ENCODE assay signal across 10 cellular contexts in genomic region chr7:20299647-20300312, GRCh38. TPM values are rescaled to one million over a fixed set of nuclear protein-coding genes. Genes with fewer than 3 reads are reported as not detected.
A peak's percentile ranks its signal among the peaks of the same experiment; 100 is the strongest.
DNase-seq lines count a peak whose midpoint lies in the region; ATAC-seq, FAIRE-seq and TF ChIP-seq lines count a peak whose summit lies in the region.
"Had no signal": no experiment of that assay in that cellular context is flagged by ENCODE, and none has a peak within 500 bp of the region (broad histone marks: within the 10 kb centered on the region; RNA-seq: fewer than 3 reads in every experiment).

No MANE protein-coding gene starts in this region.

- H3K9me1 ChIP-seq in keratinocyte (ENCODE audit: control insufficient read depth, extremely low read depth, insufficient read depth, low read length) = no peaks in the 10 kb centered on the region

- peak overlapping the region; percentile 3 for H2AFZ ChIP-seq in keratinocyte (ENCODE audit: control insufficient read depth, low read length)

- DNase-seq in GM12892 (ENCODE audit: insufficient read length) = no peak
- no peak for DNase-seq in keratinocyte (ENCODE audit: low read depth, low spot score)
- no peak for DNase-seq in SHP77 treated with DMSO at 0.1 percent for 48 hours (lab: John Stamatoyannopoulos, UW)
- no peak for DNase-seq in gastrocnemius medialis
- no peak for DNase-seq in GM10248 (ENCODE audit: extremely low spot score)
- no peak for DNase-seq in midbrain (lab: John Stamatoyannopoulos, UW)
- DNase-seq: GF-D8, NCI-H1930 had no signal

- dilution Hi-C loops in keratinocyte (cut with MboI; ENCODE audit: extremely low pct_ligation_motif_present, low sequenced_read_pairs) = loop anchor here (25.0 kb wide), 1 partner anchor 537 kb away; the partner anchor contains the start of gene TMEM196

- POLR2A ChIA-PET in GM10248 (lab: Yijun Ruan, JAX) = interaction anchor here (0.9 to 1.5 kb wide), 2 partner anchors 31 to 80 kb away, joined by 3 to 4 read pairs; partner anchors contain the start of gene ITGB8

- H3K27me3 ChIP-seq in keratinocyte (ENCODE audit: control insufficient read depth, extremely low read depth, insufficient read depth, low read length) = no peaks in the 10 kb centered on the region
- no peaks in the 10 kb centered on the region for H3K27me3 ChIP-seq in gastrocnemius medialis

- in situ Hi-C loops in gastrocnemius medialis (cut with MboI; ENCODE audit: low sequenced_read_pairs in 4 of 4) = no loop called here

- no peak overlapping the region for H3K9ac ChIP-seq in keratinocyte (ENCODE audit: control insufficient read depth, extremely low read depth, insufficient read depth, low read length)

- FAIRE-seq in GM12892 (lab: Jason Lieb, UNC) = peak; percentile 91
- peak; percentile 17 for FAIRE-seq in keratinocyte (lab: Jason Lieb, UNC)

- no peak for TF ChIP-seq POLR2A in GM12892 (IDR thresholded peaks at IDR 0.05; ENCODE audit: low read depth, low read length)
- no peak for TF ChIP-seq POLR2A in gastrocnemius medialis (IDR thresholded peaks at IDR 0.05)

- H4K20me1 ChIP-seq in keratinocyte (ENCODE audit: control insufficient read depth, extremely low read depth, insufficient read depth, low read length) = no peaks in the 10 kb centered on the region

- H3K4me2 ChIP-seq in keratinocyte (ENCODE audit: control insufficient read depth, extremely low read depth, insufficient read depth, low read depth, low read length) = no peak overlapping the region

- peaks cover 13% of the 10 kb centered on the region for H3K4me1 ChIP-seq in keratinocyte (ENCODE audit: control insufficient read depth, extremely low read depth, insufficient read depth, low read length)
- H3K4me1 ChIP-seq in gastrocnemius medialis = no peaks in the 10 kb centered on the region

- H3K4me3 ChIP-seq in keratinocyte (ENCODE audit: control insufficient read depth in 2 of 3, extremely low read depth in 1 of 3, insufficient read depth in 2 of 3, low read depth in 1 of 3, low read length in 3 of 3) = no peak overlapping the region
- H3K4me3 ChIP-seq in gastrocnemius medialis = no peak overlapping the region

- ATAC-seq in GM21717 (IDR thresholded peaks at IDR 0.05; ENCODE audit: unreplicated experiment) (peak; percentile 75), HG03575 (IDR thresholded peaks at IDR 0.05; ENCODE audit: extremely low read depth, insufficient number of reproducible peaks, low FRiP score, unreplicated experiment) (peak; percentile 85), gastrocnemius medialis (no peak)

- H3K36me3 ChIP-seq in keratinocyte (ENCODE audit: control insufficient read depth in 2 of 2, extremely low read depth in 1 of 2, insufficient read depth in 2 of 2, low read length in 2 of 2) (no peaks in the 10 kb centered on the region), gastrocnemius medialis (no peaks in the 10 kb centered on the region)

- H3K27ac ChIP-seq in keratinocyte (ENCODE audit: control insufficient read depth, insufficient read depth, low read length) = no peak overlapping the region
- no peak overlapping the region for H3K27ac ChIP-seq in gastrocnemius medialis

- CTCF ChIA-PET in GM10248 (lab: Yijun Ruan, JAX) = interaction anchor here (0.8 to 6.9 kb wide), 13 partner anchors 9 to 131 kb away, joined by 3 to 47 read pairs (median 3); partner anchors contain the start of gene MACC1

- intact Hi-C loops in gastrocnemius medialis (cut with DNase I; ENCODE audit: low total_unique reads) = no loop called here

- no peaks in the 10 kb centered on the region for H3K79me2 ChIP-seq in keratinocyte (ENCODE audit: control insufficient read depth, insufficient read depth, low read length)

- peaks cover 2% of the 10 kb centered on the region for H3K9me3 ChIP-seq in keratinocyte (ENCODE audit: control insufficient read depth, low read depth, low read length)
- H3K9me3 ChIP-seq in gastrocnemius medialis = no peaks in the 10 kb centered on the region

- TF ChIP-seq CTCF in keratinocyte (optimal IDR thresholded peaks at IDR 0.05 in 1 of 3, IDR thresholded peaks at IDR 0.05 in 1 of 3, conservative IDR thresholded peaks at IDR 0.05 in 1 of 3; ENCODE audit: extremely low read depth in 1 of 3, insufficient read depth in 2 of 3, low read length in 3 of 3) = no peak
- TF ChIP-seq CTCF in gastrocnemius medialis (IDR thresholded peaks at IDR 0.05 in 4 of 5, conservative IDR thresholded peaks at IDR 0.05 in 1 of 5) = no peak
- TF ChIP-seq CTCF in GM10248 (IDR thresholded peaks at IDR 0.05; ENCODE audit: control extremely low read depth, extremely low read depth, low read depth, missing control alignments) = no peak

RNA-seq across cellular contexts. Expression of gene ITGB8, which starts 30.9 kb away (rescaled TPM):
- polyA plus RNA-seq in GM12892 (2012; ENCODE audit: missing spikeins) = 1.5 TPM
- 8.3 to 14.3 TPM (median 10.9 TPM) in 3 replicates for polyA plus RNA-seq in keratinocyte
- polyA plus RNA-seq in keratinocyte (2011; ENCODE audit: low read depth) = 5.0 TPM
- polyA plus RNA-seq in keratinocyte (2011; cell fraction: cytosol; rRNA removed) = 2.7 and 6.3 TPM in 2 replicates
- 16.3 and 19.7 TPM in 2 replicates for polyA plus RNA-seq in keratinocyte (2011; cell fraction: nucleus; rRNA removed)
- 9.8 and 12.7 TPM in 2 replicates for polyA plus RNA-seq in keratinocyte (2012; ENCODE audit: low replicate concordance)
- 27.1 to 59.0 TPM (median 50.8 TPM) in 3 replicates for polyA minus RNA-seq in keratinocyte
- 25.1 TPM for polyA minus RNA-seq in keratinocyte (2011; cell fraction: cytosol; rRNA and poly(A)+ RNA removed)
- polyA minus RNA-seq in keratinocyte (2011; cell fraction: nucleus; rRNA and poly(A)+ RNA removed) = 65.6 and 86.9 TPM in 2 replicates
- total RNA-seq in gastrocnemius medialis = under 1 TPM; 0.31 to 0.90 (median 0.56) TPM

Comparison
In these comparisons a context has a peak if more than half of its experiments do, and no peak if none do; other contexts are left out.
1. ATAC-seq: peak in GM21717 (single experiment) and HG03575 (single experiment); none in gastrocnemius medialis (0 of 2).